In genomic region chr22:19050117-19050516, GRCh38 we compare ENCODE assay signal across 22 cellular contexts.
"Had no signal": no experiment of that assay in that cellular context is flagged by ENCODE, and none has a peak within 500 bp of the region (broad histone marks: within the 10 kb centered on the region; RNA-seq: fewer than 3 reads in every experiment).

No MANE protein-coding gene starts in this region.

- H3K9me3 ChIP-seq: esophagus muscularis mucosa, gastrocnemius medialis, heart right ventricle, spleen, testis, tibial nerve, upper lobe of right lung, vagina had no signal

- ATAC-seq: heart right ventricle; left lobe of liver; naive thymus-derived CD4-positive, alpha-beta T cell; sciatic nerve; stimulated activated naive B cell treated with anti-CD40 and anti-IgM and Interleukin-4, amounts not matched to agents 10 μg/mL and 1 μg/mL and 100 μg/mL, for 72 hours; stimulated activated naive CD8-positive, alpha-beta T cell treated with anti-CD3 and anti-CD28 coated beads, Interleukin-15, amount 100 ng/mL, for 72 hours; upper lobe of right lung had no signal

- H3K27ac ChIP-seq: epithelial cell of prostate, esophagus muscularis mucosa, heart right ventricle, spleen, testis, tibial nerve, upper lobe of right lung, vagina had no signal

- H3K27me3 Mint-ChIP-seq: naive thymus-derived CD4-positive, alpha-beta T cell; stimulated activated naive B cell treated with anti-CD40 and anti-IgM and Interleukin-4, amounts not matched to agents 10 μg/mL and 1 μg/mL and 100 μg/mL, for 72 hours; stimulated activated naive CD8-positive, alpha-beta T cell treated with anti-CD3 and anti-CD28 coated beads, Interleukin-15, amount 100 ng/mL, for 72 hours had no signal

- H3K4me1 Mint-ChIP-seq: neural crest cell; stimulated activated naive B cell treated with anti-CD40 and anti-IgM and Interleukin-4, amounts not matched to agents 10 μg/mL and 1 μg/mL and 100 μg/mL, for 72 hours had no signal

- H3K27ac Mint-ChIP-seq: stimulated activated naive B cell treated with anti-CD40 and anti-IgM and Interleukin-4, amounts not matched to agents 10 μg/mL and 1 μg/mL and 100 μg/mL, for 72 hours had no signal

- H3K4me3 Mint-ChIP-seq: naive thymus-derived CD4-positive, alpha-beta T cell; neural crest cell; stimulated activated naive B cell treated with anti-CD40 and anti-IgM and Interleukin-4, amounts not matched to agents 10 μg/mL and 1 μg/mL and 100 μg/mL, for 72 hours; stimulated activated naive CD8-positive, alpha-beta T cell treated with anti-CD3 and anti-CD28 coated beads, Interleukin-15, amount 100 ng/mL, for 72 hours had no signal

- DNase-seq: effector memory CD4-positive, alpha-beta T cell; gastrocnemius medialis; heart right ventricle; hypothalamus; mammary epithelial cell; naive thymus-derived CD4-positive, alpha-beta T cell; stimulated activated CD4-positive, alpha-beta T cell treated with anti-CD3 and anti-CD28 coated beads, Interleukin-15, amount 100 ng/mL, for 24 hours; stimulated activated CD4-positive, alpha-beta T cell treated with anti-CD3 and anti-CD28 coated beads, Interleukin-1b, Interleukin-23, amount 100 ng/mL, for 48 hours; stimulated activated CD4-positive, alpha-beta T cell treated with anti-CD3 and anti-CD28 coated beads, Interleukin-4, amount 100 ng/mL, for 24 hours; stimulated activated naive B cell treated with anti-CD40 and anti-IgM and Interleukin-4, amounts not matched to agents 10 μg/mL and 1 μg/mL and 100 μg/mL, for 72 hours; stimulated activated naive CD8-positive, alpha-beta T cell treated with anti-CD3 and anti-CD28 coated beads, Interleukin-15, amount 100 ng/mL, for 72 hours; testis had no signal

- H3K27me3 ChIP-seq: esophagus muscularis mucosa, gastrocnemius medialis, heart right ventricle, spleen, testis, tibial nerve, upper lobe of right lung, vagina had no signal

- H3K4me1 ChIP-seq: esophagus muscularis mucosa, spleen, testis, upper lobe of right lung, vagina had no signal

- FAIRE-seq: islet of Langerhans had no signal

- H3K9me3 Mint-ChIP-seq: neural crest cell; stimulated activated naive B cell treated with anti-CD40 and anti-IgM and Interleukin-4, amounts not matched to agents 10 μg/mL and 1 μg/mL and 100 μg/mL, for 72 hours; stimulated activated naive CD8-positive, alpha-beta T cell treated with anti-CD3 and anti-CD28 coated beads, Interleukin-15, amount 100 ng/mL, for 72 hours had no signal

- H3K4me3 ChIP-seq: esophagus muscularis mucosa, gastrocnemius medialis, heart right ventricle, spleen, testis, tibial nerve, upper lobe of right lung, vagina had no signal
